In genomic region chr7:156009569-156009968, GRCh38 we compare ENCODE assay signal across 1 cellular context.
TF ChIP-seq lines count a peak whose summit lies in the region.

No MANE protein-coding gene starts in this region.

TF ChIP-seq in HepG2, 621 proteins besides CTCF, POLR2A, EP300 and RAD21 (continued from another document):
- TF ChIP-seq DBP (CRISPR knock-in tag; IDR thresholded peaks at IDR 0.05; ENCODE audit: not compliant biosample characterization) (no peak), ZNF446 (CRISPR knock-in tag; IDR thresholded peaks at IDR 0.05) (no peak)
